ENCODE assay signal across 15 cellular contexts in genomic region chr4:41625531-41625930, GRCh38.
DNase-seq lines count a peak whose midpoint lies in the region; ATAC-seq and TF ChIP-seq lines count a peak whose summit lies in the region.
"Had no signal": no experiment of that assay in that cellular context is flagged by ENCODE, and none has a peak within 500 bp of the region (broad histone marks: within the 10 kb centered on the region; RNA-seq: fewer than 3 reads in every experiment).

No MANE protein-coding gene starts in this region.

- DNase-seq in astrocyte of the hippocampus (ENCODE audit: low read depth, low spot score) (peak; percentile 50), thoracic aorta (ENCODE audit: low spot score) (no peak), T-helper 2 cell (no peak), activated gamma-delta T cell treated with Interleukin-2 at 50 U/mL for 16 hours (no peak)
- DNase-seq in activated CD4-positive, alpha-beta T cell treated with anti-CD3 and anti-CD28 coated beads, Interleukin-2, amount 10 ng/mL, durations not matched to agents 7 days and 5 days: no peak
- DNase-seq: AML-193; Calu3; CD8-positive, alpha-beta T cell; GOT3; H7; KBM-7 had no signal

- H4K20me1 ChIP-seq in BLaER1 treated with 17β-estradiol and CSF1 and Interleukin-3, amounts not matched to agents 10 nM and 100 nM: no peaks in the 10 kb centered on the region

- H3K27me3 Mint-ChIP-seq in activated CD4-positive, alpha-beta T cell treated with anti-CD3 and anti-CD28 coated beads, Interleukin-2, amount 10 ng/mL, durations not matched to agents 7 days and 5 days: no peaks in the 10 kb centered on the region

- CTCF ChIA-PET in activated CD4-positive, alpha-beta T cell treated with anti-CD3 and anti-CD28 coated beads, Interleukin-2, amount 10 ng/mL, durations not matched to agents 7 days and 5 days (lab: Charles Lee): no interaction called here

- no peaks in the 10 kb centered on the region for H3K9me3 ChIP-seq in BLaER1 treated with 17β-estradiol and CSF1 and Interleukin-3, amounts not matched to agents 10 nM and 100 nM (replicated peaks in 1 of 11)
- H3K9me3 ChIP-seq in thoracic aorta: no peaks in the 10 kb centered on the region

- H3K4me3 Mint-ChIP-seq in activated CD4-positive, alpha-beta T cell treated with anti-CD3 and anti-CD28 coated beads, Interleukin-2, amount 10 ng/mL, durations not matched to agents 7 days and 5 days: no peak overlapping the region
- H3K4me3 Mint-ChIP-seq: CD8-positive, alpha-beta T cell; IgD-negative memory B cell had no signal

- H3K4me2 ChIP-seq in BLaER1 treated with 17β-estradiol and CSF1 and Interleukin-3, amounts not matched to agents 10 nM and 100 nM: peak overlapping the region; percentile 40 to 86 (median 75)

- H3K4me1 ChIP-seq in BLaER1 treated with 17β-estradiol and CSF1 and Interleukin-3, amounts not matched to agents 10 nM and 100 nM: peaks cover 24 to 60% (median 38%) of the 10 kb centered on the region in 10 experiments
- peaks cover 29 to 60% of the 10 kb centered on the region in 2 donors for H3K4me1 ChIP-seq in thoracic aorta (ENCODE audit: control insufficient read depth in 1 of 2, low read depth in 2 of 2)

- no peak for ATAC-seq in thoracic aorta (ENCODE audit: insufficient number of reproducible peaks, low FRiP score, low read depth)
- ATAC-seq: CD8-positive, alpha-beta T cell; HCT116; HepG2 had no signal

- peak overlapping the region in 2 of 10 experiments; percentile 11 to 25; a peak in 2 of 20 replicates for H3K4me3 ChIP-seq in BLaER1 treated with 17β-estradiol and CSF1 and Interleukin-3, amounts not matched to agents 10 nM and 100 nM
- no peak overlapping the region for H3K4me3 ChIP-seq in thoracic aorta

- no peaks in the 10 kb centered on the region for H3K4me1 Mint-ChIP-seq in activated CD4-positive, alpha-beta T cell treated with anti-CD3 and anti-CD28 coated beads, Interleukin-2, amount 10 ng/mL, durations not matched to agents 7 days and 5 days
- H3K4me1 Mint-ChIP-seq: IgD-negative memory B cell had no signal

- H3K36me3 Mint-ChIP-seq in activated CD4-positive, alpha-beta T cell treated with anti-CD3 and anti-CD28 coated beads, Interleukin-2, amount 10 ng/mL, durations not matched to agents 7 days and 5 days (ENCODE audit: low read depth): no peaks in the 10 kb centered on the region
- H3K36me3 Mint-ChIP-seq: CD8-positive, alpha-beta T cell had no signal

- no peaks in the 10 kb centered on the region for H3K9me3 Mint-ChIP-seq in activated CD4-positive, alpha-beta T cell treated with anti-CD3 and anti-CD28 coated beads, Interleukin-2, amount 10 ng/mL, durations not matched to agents 7 days and 5 days
- H3K9me3 Mint-ChIP-seq: CD8-positive, alpha-beta T cell had no signal

- 0 out of 22 replicates have a peak, but pooled peaks cover 0 to 4% (median 0%) of the 10 kb centered on the region in 11 experiments for H3K27me3 ChIP-seq in BLaER1 treated with 17β-estradiol and CSF1 and Interleukin-3, amounts not matched to agents 10 nM and 100 nM
- no peaks in the 10 kb centered on the region for H3K27me3 ChIP-seq in thoracic aorta (replicated peaks; ENCODE audit: insufficient read depth)

- no peaks in the 10 kb centered on the region for H3K36me3 ChIP-seq in BLaER1 treated with 17β-estradiol and CSF1 and Interleukin-3, amounts not matched to agents 10 nM and 100 nM
- H3K36me3 ChIP-seq in thoracic aorta: no peaks in the 10 kb centered on the region

- POLR2A ChIA-PET in activated CD4-positive, alpha-beta T cell treated with anti-CD3 and anti-CD28 coated beads, Interleukin-2, amount 10 ng/mL, durations not matched to agents 7 days and 5 days (lab: Charles Lee): no interaction called here

- no peak for TF ChIP-seq CTCF in thoracic aorta (IDR thresholded peaks at IDR 0.05)

- peak overlapping the region in 3 of 11 experiments; percentile 35 to 75 (median 67); a peak in 6 of 22 replicates for H3K27ac ChIP-seq in BLaER1 treated with 17β-estradiol and CSF1 and Interleukin-3, amounts not matched to agents 10 nM and 100 nM
- H3K27ac ChIP-seq in thoracic aorta: peak overlapping the region; percentile 53 to 73

- no peak overlapping the region for H3K27ac Mint-ChIP-seq in activated CD4-positive, alpha-beta T cell treated with anti-CD3 and anti-CD28 coated beads, Interleukin-2, amount 10 ng/mL, durations not matched to agents 7 days and 5 days
- H3K27ac Mint-ChIP-seq: CD8-positive, alpha-beta T cell; IgD-negative memory B cell had no signal

- H3K9ac ChIP-seq in BLaER1 treated with 17β-estradiol and CSF1 and Interleukin-3, amounts not matched to agents 10 nM and 100 nM: peak overlapping the region in 2 of 11 experiments; percentile 42 to 59; a peak in 3 of 22 replicates
